Comparison of ENCODE assay signal across 9 cellular contexts in genomic region chr17:59859444-59860025, GRCh38. TPM values are rescaled to one million over a fixed set of nuclear protein-coding genes. Genes with fewer than 3 reads are reported as not detected.
DNase-seq lines count a peak whose midpoint lies in the region; ATAC-seq, FAIRE-seq and TF ChIP-seq lines count a peak whose summit lies in the region.
"Had no signal": no experiment of that assay in that cellular context is flagged by ENCODE, and none has a peak within 500 bp of the region (broad histone marks: within the 10 kb centered on the region; RNA-seq: fewer than 3 reads in every experiment).

No MANE protein-coding gene starts in this region.

- no peak overlapping the region for H3K4me2 ChIP-seq in keratinocyte (ENCODE audit: control insufficient read depth, extremely low read depth, insufficient read depth, low read depth, low read length)

- no peak for DNase-seq in CD4-positive, alpha-beta T cell
- DNase-seq in HS-27A (ENCODE audit: low read depth) (peak; percentile 33), keratinocyte (ENCODE audit: low read depth, low spot score) (no peak), upper lobe of right lung (no peak), coronary artery (ENCODE audit: low spot score) (no peak), omental fat pad (ENCODE audit: low spot score) (no peak)
- DNase-seq in activated T-helper 1 cell treated with anti-CD3 and anti-CD28 coated beads, Interleukin-12 subunit alpha, Interleukin-12 subunit beta, Interleukin-2, Interleukin-4 antibody, amounts not matched to agents 30 ng/mL and 10 ng/mL and 1 ng/mL, durations not matched to agents 14 hours and 24 hours and 36 hours (ENCODE audit: low spot score), result no peak

- no peak overlapping the region for H2AFZ ChIP-seq in keratinocyte (ENCODE audit: control insufficient read depth, low read length)

- no peak overlapping the region for H3K9ac ChIP-seq in keratinocyte (ENCODE audit: control insufficient read depth, extremely low read depth, insufficient read depth, low read length)

- peak; percentile 73 for ATAC-seq in CD4-positive, alpha-beta T cell (ENCODE audit: poor library complexity)
- ATAC-seq in upper lobe of right lung (peak; percentile 83), omental fat pad (ENCODE audit: low FRiP score) (no peak), GM19351 (IDR thresholded peaks at IDR 0.05; ENCODE audit: unreplicated experiment) (no peak)

- H3K9me1 ChIP-seq in keratinocyte (ENCODE audit: control insufficient read depth, extremely low read depth, insufficient read depth, low read length), result no peaks in the 10 kb centered on the region

- H4K20me1 ChIP-seq in keratinocyte (ENCODE audit: control insufficient read depth, extremely low read depth, insufficient read depth, low read length), result no peaks in the 10 kb centered on the region

- no peaks in the 10 kb centered on the region for H3K9me3 Mint-ChIP-seq in CD4-positive, alpha-beta T cell
- no peaks in the 10 kb centered on the region for H3K9me3 Mint-ChIP-seq in activated T-helper 1 cell treated with anti-CD3 and anti-CD28 coated beads, Interleukin-12 subunit alpha, Interleukin-12 subunit beta, Interleukin-2, Interleukin-4 antibody, amounts not matched to agents 30 ng/mL and 10 ng/mL and 1 ng/mL, durations not matched to agents 14 hours and 24 hours and 36 hours

- H3K27me3 ChIP-seq in CD4-positive, alpha-beta T cell (ENCODE audit: control insufficient read depth, insufficient read depth, low read length), result no peaks in the 10 kb centered on the region
- H3K27me3 ChIP-seq in keratinocyte (ENCODE audit: control insufficient read depth, extremely low read depth, insufficient read depth, low read length), result no peaks in the 10 kb centered on the region
- H3K27me3 ChIP-seq in upper lobe of right lung, result no peaks in the 10 kb centered on the region
- H3K27me3 ChIP-seq: neutrophil had no signal

- peaks cover 0 to 3% of the 10 kb centered on the region in 2 experiments for H3K36me3 ChIP-seq in keratinocyte (ENCODE audit: control insufficient read depth in 2 of 2, extremely low read depth in 1 of 2, insufficient read depth in 2 of 2, low read length in 2 of 2)
- peaks cover 24% of the 10 kb centered on the region for H3K36me3 ChIP-seq in upper lobe of right lung

- dilution Hi-C loops in keratinocyte (cut with MboI; ENCODE audit: extremely low pct_ligation_motif_present, low sequenced_read_pairs), result no loop called here

- H3K4me3 Mint-ChIP-seq in CD4-positive, alpha-beta T cell, result no peak overlapping the region
- no peak overlapping the region for H3K4me3 Mint-ChIP-seq in activated T-helper 1 cell treated with anti-CD3 and anti-CD28 coated beads, Interleukin-12 subunit alpha, Interleukin-12 subunit beta, Interleukin-2, Interleukin-4 antibody, amounts not matched to agents 30 ng/mL and 10 ng/mL and 1 ng/mL, durations not matched to agents 14 hours and 24 hours and 36 hours

- no peak overlapping the region for H3K27ac ChIP-seq in CD4-positive, alpha-beta T cell (ENCODE audit: low read depth, low read length)
- H3K27ac ChIP-seq in keratinocyte (ENCODE audit: control insufficient read depth, insufficient read depth, low read length) (no peak overlapping the region), upper lobe of right lung (no peak overlapping the region), coronary artery (no peak overlapping the region)
- H3K27ac ChIP-seq: neutrophil had no signal

- POLR2A ChIA-PET in CD4-positive, alpha-beta T cell (lab: Charles Lee), result interaction anchor here (0.8 to 3.1 kb wide), 5 partner anchors 12 to 107 kb away, joined by 3 to 16 read pairs (median 7); no protein-coding TSS in a partner anchor

- peak; percentile 60 for TF ChIP-seq CTCF in CD4-positive, alpha-beta T cell (IDR thresholded peaks at IDR 0.05)
- TF ChIP-seq CTCF in keratinocyte (optimal IDR thresholded peaks at IDR 0.05 in 1 of 3, IDR thresholded peaks at IDR 0.05 in 1 of 3, conservative IDR thresholded peaks at IDR 0.05 in 1 of 3; ENCODE audit: extremely low read depth in 1 of 3, insufficient read depth in 2 of 3, low read length in 3 of 3), result peak in 2 of 3 experiments; percentile 37 to 52
- peak; percentile 64 for TF ChIP-seq CTCF in upper lobe of right lung (IDR thresholded peaks at IDR 0.05)
- TF ChIP-seq CTCF in coronary artery (IDR thresholded peaks at IDR 0.05), result no peak
- no peak for TF ChIP-seq CTCF in omental fat pad (IDR thresholded peaks at IDR 0.05)

- peak overlapping the region; percentile 64 for H3K27ac Mint-ChIP-seq in CD4-positive, alpha-beta T cell
- peak overlapping the region; percentile 67 for H3K27ac Mint-ChIP-seq in activated T-helper 1 cell treated with anti-CD3 and anti-CD28 coated beads, Interleukin-12 subunit alpha, Interleukin-12 subunit beta, Interleukin-2, Interleukin-4 antibody, amounts not matched to agents 30 ng/mL and 10 ng/mL and 1 ng/mL, durations not matched to agents 14 hours and 24 hours and 36 hours

- CTCF ChIA-PET in CD4-positive, alpha-beta T cell (lab: Charles Lee), result interaction anchor here (0.6 to 2.9 kb wide), 22 partner anchors 11 to 134 kb away, joined by 3 to 83 read pairs (median 4); no protein-coding TSS in a partner anchor

- no peaks in the 10 kb centered on the region for H3K27me3 Mint-ChIP-seq in CD4-positive, alpha-beta T cell
- H3K27me3 Mint-ChIP-seq in activated T-helper 1 cell treated with anti-CD3 and anti-CD28 coated beads, Interleukin-12 subunit alpha, Interleukin-12 subunit beta, Interleukin-2, Interleukin-4 antibody, amounts not matched to agents 30 ng/mL and 10 ng/mL and 1 ng/mL, durations not matched to agents 14 hours and 24 hours and 36 hours (ENCODE audit: insufficient read depth), result no peaks in the 10 kb centered on the region

- intact Hi-C loops in CD4-positive, alpha-beta T cell (cut with DNase I, micrococcal nuclease), result loop anchor here (1.0 kb wide), 1 partner anchor 106 kb away; no protein-coding TSS in a partner anchor
- intact Hi-C loops in activated T-helper 1 cell treated with anti-CD3 and anti-CD28 coated beads, Interleukin-12 subunit alpha, Interleukin-12 subunit beta, Interleukin-2, Interleukin-4 antibody, amounts not matched to agents 30 ng/mL and 10 ng/mL and 1 ng/mL, durations not matched to agents 14 hours and 24 hours and 36 hours (cut with micrococcal nuclease), result loop anchor here (1.0 kb wide), 3 partner anchors 13 to 112 kb away; no protein-coding TSS in a partner anchor
- intact Hi-C loops in upper lobe of right lung (cut with DNase I), result no loop called here

- no peaks in the 10 kb centered on the region for H3K9me3 ChIP-seq in CD4-positive, alpha-beta T cell (ENCODE audit: control insufficient read depth, low read length)
- H3K9me3 ChIP-seq in keratinocyte (ENCODE audit: control insufficient read depth, low read depth, low read length), result no peaks in the 10 kb centered on the region
- no peaks in the 10 kb centered on the region for H3K9me3 ChIP-seq in upper lobe of right lung
- H3K9me3 ChIP-seq: neutrophil had no signal

- H3K4me3 ChIP-seq in keratinocyte (ENCODE audit: control insufficient read depth in 2 of 3, extremely low read depth in 1 of 3, insufficient read depth in 2 of 3, low read depth in 1 of 3, low read length in 3 of 3), result no peak overlapping the region
- no peak overlapping the region for H3K4me3 ChIP-seq in upper lobe of right lung
- H3K4me3 ChIP-seq in coronary artery, result no peak overlapping the region

- peaks cover 46% of the 10 kb centered on the region for H3K36me3 Mint-ChIP-seq in CD4-positive, alpha-beta T cell (ENCODE audit: low read depth)
- H3K36me3 Mint-ChIP-seq in activated T-helper 1 cell treated with anti-CD3 and anti-CD28 coated beads, Interleukin-12 subunit alpha, Interleukin-12 subunit beta, Interleukin-2, Interleukin-4 antibody, amounts not matched to agents 30 ng/mL and 10 ng/mL and 1 ng/mL, durations not matched to agents 14 hours and 24 hours and 36 hours (ENCODE audit: low read depth), result peaks cover 17% of the 10 kb centered on the region

- peaks cover 5% of the 10 kb centered on the region for H3K4me1 Mint-ChIP-seq in CD4-positive, alpha-beta T cell (ENCODE audit: low read depth)
- peaks cover 28% of the 10 kb centered on the region for H3K4me1 Mint-ChIP-seq in activated T-helper 1 cell treated with anti-CD3 and anti-CD28 coated beads, Interleukin-12 subunit alpha, Interleukin-12 subunit beta, Interleukin-2, Interleukin-4 antibody, amounts not matched to agents 30 ng/mL and 10 ng/mL and 1 ng/mL, durations not matched to agents 14 hours and 24 hours and 36 hours (ENCODE audit: low read depth)

- no peaks in the 10 kb centered on the region for H3K79me2 ChIP-seq in keratinocyte (ENCODE audit: control insufficient read depth, insufficient read depth, low read length)

- H3K4me1 ChIP-seq in keratinocyte (ENCODE audit: control insufficient read depth, extremely low read depth, insufficient read depth, low read length), result no peaks in the 10 kb centered on the region
- peaks cover 14% of the 10 kb centered on the region for H3K4me1 ChIP-seq in upper lobe of right lung

- FAIRE-seq in keratinocyte (lab: Jason Lieb, UNC), result no peak

RNA-seq across cellular contexts. Expression of gene TUBD1, which starts 33.2 kb away (rescaled TPM):
- 1 to 10 TPM; 7.3 to 9.4 TPM for total RNA-seq in CD4-positive, alpha-beta T cell
- total RNA-seq in activated T-helper 1 cell treated with anti-CD3 and anti-CD28 coated beads, Interleukin-12 subunit alpha, Interleukin-12 subunit beta, Interleukin-2, Interleukin-4 antibody, amounts not matched to agents 30 ng/mL and 10 ng/mL and 1 ng/mL, durations not matched to agents 14 hours and 24 hours and 36 hours, result 12.3 and 13.2 TPM in 2 replicates
- polyA plus RNA-seq in keratinocyte, result 5.5 to 7.6 TPM (median 5.9 TPM) in 3 replicates
- polyA plus RNA-seq in keratinocyte (2011; ENCODE audit: low read depth), result 9.3 TPM
- 2.8 and 4.9 TPM in 2 replicates for polyA plus RNA-seq in keratinocyte (2011; cell fraction: cytosol; rRNA removed)
- 6.8 and 7.0 TPM in 2 replicates for polyA plus RNA-seq in keratinocyte (2011; cell fraction: nucleus; rRNA removed)
- polyA plus RNA-seq in keratinocyte (2012; ENCODE audit: low replicate concordance), result 4.0 and 6.2 TPM in 2 replicates
- 1.8 to 9.1 TPM (median 4.0 TPM) in 3 replicates for polyA minus RNA-seq in keratinocyte
- 7.3 TPM for polyA minus RNA-seq in keratinocyte (2011; cell fraction: cytosol; rRNA and poly(A)+ RNA removed)
- 3.3 and 11.1 TPM in 2 replicates for polyA minus RNA-seq in keratinocyte (2011; cell fraction: nucleus; rRNA and poly(A)+ RNA removed)
- total RNA-seq in upper lobe of right lung, result 15.3 TPM
- total RNA-seq in omental fat pad, result 10 to 100 TPM in 1 of 4 donors, 1 to 10 TPM in 3; 5.3 to 14.5 (median 7.2) TPM

RNA-seq across cellular contexts. Expression of gene RPS6KB1, which starts 33.4 kb away (rescaled TPM):
- total RNA-seq in CD4-positive, alpha-beta T cell, result 100 to 1,000 TPM; 129 to 135 TPM
- total RNA-seq in activated T-helper 1 cell treated with anti-CD3 and anti-CD28 coated beads, Interleukin-12 subunit alpha, Interleukin-12 subunit beta, Interleukin-2, Interleukin-4 antibody, amounts not matched to agents 30 ng/mL and 10 ng/mL and 1 ng/mL, durations not matched to agents 14 hours and 24 hours and 36 hours, result 67.6 and 82.7 TPM in 2 replicates
- 13.4 to 19.7 TPM (median 14.2 TPM) in 3 replicates for polyA plus RNA-seq in keratinocyte
- polyA plus RNA-seq in keratinocyte (2011; ENCODE audit: low read depth), result 24.1 TPM
- 9.6 and 14.9 TPM in 2 replicates for polyA plus RNA-seq in keratinocyte (2011; cell fraction: cytosol; rRNA removed)
- polyA plus RNA-seq in keratinocyte (2011; cell fraction: nucleus; rRNA removed), result 15.8 and 19.6 TPM in 2 replicates
- polyA plus RNA-seq in keratinocyte (2012; ENCODE audit: low replicate concordance), result 12.1 and 17.1 TPM in 2 replicates
- 5.8 to 21.7 TPM (median 6.7 TPM) in 3 replicates for polyA minus RNA-seq in keratinocyte
- 5.9 TPM for polyA minus RNA-seq in keratinocyte (2011; cell fraction: cytosol; rRNA and poly(A)+ RNA removed)
- 13.9 and 22.0 TPM in 2 replicates for polyA minus RNA-seq in keratinocyte (2011; cell fraction: nucleus; rRNA and poly(A)+ RNA removed)
- total RNA-seq in upper lobe of right lung (34.9 TPM), omental fat pad (10 to 100 TPM; 30.6 to 56.3 (median 35.4) TPM)

Comparison
In these comparisons a context has a peak if more than half of its experiments do, and no peak if none do; other contexts are left out.
1. ATAC-seq: peak in CD4-positive, alpha-beta T cell (single experiment) and upper lobe of right lung (single experiment); none in omental fat pad (single experiment) and GM19351 (single experiment).
2. CTCF ChIP-seq: peak in CD4-positive, alpha-beta T cell (single experiment), keratinocyte (2 of 3) and upper lobe of right lung (single experiment); none in coronary artery (single experiment) and omental fat pad (0 of 3).